In genomic region chr7:142485617-142486226, GRCh38 we compare ENCODE assay signal across 11 cellular contexts.
DNase-seq lines count a peak whose midpoint lies in the region; ATAC-seq, FAIRE-seq and TF ChIP-seq lines count a peak whose summit lies in the region.
"Had no signal": no experiment of that assay in that cellular context is flagged by ENCODE, and none has a peak within 500 bp of the region (broad histone marks: within the 10 kb centered on the region; RNA-seq: fewer than 3 reads in every experiment).

No MANE protein-coding gene starts in this region.

- no peak for DNase-seq in AG04449 (ENCODE audit: low read depth, low spot score)
- DNase-seq in GM10266 (ENCODE audit: extremely low spot score): no peak
- DNase-seq in SKM-1 treated with dmso at 0.1 percent for 144 hours (lab: John Stamatoyannopoulos, UW; ENCODE audit: unreplicated experiment): peak; percentile 19
- DNase-seq in fibroblast of the aortic adventitia (ENCODE audit: low read depth): no peak
- DNase-seq in NCI-H524 treated with DMSO at 0.1 percent for 48 hours (lab: John Stamatoyannopoulos, UW): no peak
- no peak for DNase-seq in small intestine
- no peak for DNase-seq in UCSD-AML1 (lab: John Stamatoyannopoulos, UW; ENCODE audit: unreplicated experiment)
- DNase-seq: ovary had no signal

- POLR2A ChIA-PET in AG04449 (lab: Yijun Ruan, JAX): no interaction called here

- no peak for FAIRE-seq in small intestine (lab: Jason Lieb, UNC)
- FAIRE-seq: TTC549 had no signal

- H3K4me3 ChIP-seq in AG04449 (ENCODE audit: low read depth, low read length) (no peak overlapping the region), fibroblast of the aortic adventitia (ENCODE audit: low read depth, low read length) (no peak overlapping the region), small intestine (ENCODE audit: low read depth in 1 of 2, low read length in 2 of 2) (no peak overlapping the region)
- H3K4me3 ChIP-seq: ovary had no signal

- WGBS in small intestine, 3 donors: 75 to 84% (median 83%) methylated on average over 7 of the region's 7 CpGs

- no peaks in the 10 kb centered on the region for H3K27me3 ChIP-seq in small intestine (ENCODE audit: control insufficient read depth in 2 of 2, insufficient read depth in 2 of 2, low read length in 2 of 2)
- H3K27me3 ChIP-seq: ovary had no signal

- H3K27ac ChIP-seq in small intestine (ENCODE audit: low read depth in 1 of 2, low read length in 1 of 2): no peak overlapping the region
- H3K27ac ChIP-seq: epithelial cell of prostate, ovary had no signal

- TF ChIP-seq CTCF in AG04449 (IDR thresholded peaks at IDR 0.05; ENCODE audit: insufficient read depth, low read length, missing control alignments) (peak; percentile 46), GM10266 (IDR thresholded peaks at IDR 0.05; ENCODE audit: control insufficient read depth, insufficient read depth, low read depth, missing control alignments) (peak; percentile 48), fibroblast of the aortic adventitia (IDR thresholded peaks at IDR 0.05; ENCODE audit: insufficient read depth, low read length) (peak; percentile 56)

- H3K36me3 ChIP-seq in small intestine (ENCODE audit: control insufficient read depth in 2 of 2, insufficient read depth in 2 of 2, low read length in 2 of 2): no peaks in the 10 kb centered on the region
- H3K36me3 ChIP-seq: ovary had no signal

- no peaks in the 10 kb centered on the region for H3K4me1 ChIP-seq in small intestine (ENCODE audit: control insufficient read depth in 2 of 2, insufficient read depth in 1 of 2, low read depth in 1 of 2, low read length in 1 of 2)

- CTCF ChIA-PET in AG04449 (lab: Yijun Ruan, JAX): interaction anchor here (0.7 to 65.6 kb wide), 23 partner anchors 13 to 518 kb away, joined by 3 to 2267 read pairs (median 4); no protein-coding TSS in a partner anchor

- no peaks in the 10 kb centered on the region for H3K9me3 ChIP-seq in small intestine (ENCODE audit: control insufficient read depth, low read depth)
- H3K9me3 ChIP-seq: ovary had no signal

- no peak for ATAC-seq in HG03097 (IDR thresholded peaks at IDR 0.05; ENCODE audit: low FRiP score, unreplicated experiment)
